ENCODE assay signal across 3 cellular contexts in the genomic region with DNA sequence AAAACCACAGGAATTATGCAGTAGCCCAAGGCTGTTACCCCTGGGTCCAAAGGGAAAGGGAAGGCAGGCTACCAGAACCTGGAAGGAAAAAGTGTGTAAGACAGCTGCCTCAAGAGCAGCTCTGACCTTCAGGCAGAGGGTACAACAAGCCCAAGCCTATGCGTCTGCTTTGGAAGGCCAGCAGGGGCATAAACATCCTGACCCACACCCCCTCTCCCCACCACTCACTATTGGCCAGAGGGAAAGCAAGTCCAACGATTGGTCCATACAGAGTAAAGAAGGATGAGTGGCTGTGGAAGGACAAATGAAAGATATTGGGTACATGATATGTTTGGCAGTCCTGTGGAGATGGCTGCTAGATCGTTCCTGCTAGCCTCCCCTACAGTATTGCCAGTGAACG.
TF ChIP-seq lines count a peak whose summit lies in the region.

No MANE protein-coding gene starts in this region.

TF ChIP-seq in A549, 52 proteins besides CTCF, POLR2A, EP300 and RAD21:
- TF ChIP-seq HOXA7 (CRISPR knock-in tag; IDR thresholded peaks at IDR 0.05) (no peak), MAZ (IDR thresholded peaks at IDR 0.05; ENCODE audit: borderline replicate concordance, low read depth, low read length) (no peak), HEYL (CRISPR knock-in tag; IDR thresholded peaks at IDR 0.05) (no peak), JUNB (IDR thresholded peaks at IDR 0.05) (no peak), CHD2 (IDR thresholded peaks at IDR 0.05; ENCODE audit: low read length, partially characterized antibody) (no peak), KDM5A (IDR thresholded peaks at IDR 0.05) (no peak), CBX8 (IDR thresholded peaks at IDR 0.05) (no peak), HOXB13 (CRISPR knock-in tag; IDR thresholded peaks at IDR 0.05; ENCODE audit: low read depth) (no peak), MAFK (IDR thresholded peaks at IDR 0.05; ENCODE audit: partially characterized antibody) (no peak), RCOR1 (IDR thresholded peaks at IDR 0.05; ENCODE audit: low read depth, low read length) (no peak), NR3C1 (IDR thresholded peaks at IDR 0.05) (no peak), FOXS1 (CRISPR knock-in tag; IDR thresholded peaks at IDR 0.05) (no peak), FOSL2 (IDR thresholded peaks at IDR 0.05) (no peak), FOSL2 (CRISPR knock-in tag; IDR thresholded peaks at IDR 0.05) (no peak), ZC3H11A (IDR thresholded peaks at IDR 0.05) (no peak), ZFP36 (IDR thresholded peaks at IDR 0.05; ENCODE audit: borderline replicate concordance, partially characterized antibody) (no peak)
- TF ChIP-seq, protein P1, sequence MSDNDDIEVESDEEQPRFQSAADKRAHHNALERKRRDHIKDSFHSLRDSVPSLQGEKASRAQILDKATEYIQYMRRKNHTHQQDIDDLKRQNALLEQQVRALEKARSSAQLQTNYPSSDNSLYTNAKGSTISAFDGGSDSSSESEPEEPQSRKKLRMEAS (IDR thresholded peaks at IDR 0.05): no peak
- TF ChIP-seq, protein P2, sequence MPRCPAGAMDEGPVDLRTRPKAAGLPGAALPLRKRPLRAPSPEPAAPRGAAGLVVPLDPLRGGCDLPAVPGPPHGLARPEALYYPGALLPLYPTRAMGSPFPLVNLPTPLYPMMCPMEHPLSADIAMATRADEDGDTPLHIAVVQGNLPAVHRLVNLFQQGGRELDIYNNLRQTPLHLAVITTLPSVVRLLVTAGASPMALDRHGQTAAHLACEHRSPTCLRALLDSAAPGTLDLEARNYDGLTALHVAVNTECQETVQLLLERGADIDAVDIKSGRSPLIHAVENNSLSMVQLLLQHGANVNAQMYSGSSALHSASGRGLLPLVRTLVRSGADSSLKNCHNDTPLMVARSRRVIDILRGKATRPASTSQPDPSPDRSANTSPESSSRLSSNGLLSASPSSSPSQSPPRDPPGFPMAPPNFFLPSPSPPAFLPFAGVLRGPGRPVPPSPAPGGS (IDR thresholded peaks at IDR 0.05): no peak
- TF ChIP-seq, protein P3, sequence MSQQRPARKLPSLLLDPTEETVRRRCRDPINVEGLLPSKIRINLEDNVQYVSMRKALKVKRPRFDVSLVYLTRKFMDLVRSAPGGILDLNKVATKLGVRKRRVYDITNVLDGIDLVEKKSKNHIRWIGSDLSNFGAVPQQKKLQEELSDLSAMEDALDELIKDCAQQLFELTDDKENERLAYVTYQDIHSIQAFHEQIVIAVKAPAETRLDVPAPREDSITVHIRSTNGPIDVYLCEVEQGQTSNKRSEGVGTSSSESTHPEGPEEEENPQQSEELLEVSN (IDR thresholded peaks at IDR 0.05; ENCODE audit: borderline replicate concordance, low read depth): no peak
TF ChIP-seq in A549: peak in this region for 0.

TF ChIP-seq in HCT116, 20 proteins besides CTCF, POLR2A, EP300 and RAD21:
- no peak for TF ChIP-seq JUND (IDR thresholded peaks at IDR 0.05)
- TF ChIP-seq EZH2 (IDR thresholded peaks at IDR 0.05): no peak
- no peak for TF ChIP-seq EGR1 (IDR thresholded peaks at IDR 0.05; ENCODE audit: low read depth)
- TF ChIP-seq, protein P4, sequence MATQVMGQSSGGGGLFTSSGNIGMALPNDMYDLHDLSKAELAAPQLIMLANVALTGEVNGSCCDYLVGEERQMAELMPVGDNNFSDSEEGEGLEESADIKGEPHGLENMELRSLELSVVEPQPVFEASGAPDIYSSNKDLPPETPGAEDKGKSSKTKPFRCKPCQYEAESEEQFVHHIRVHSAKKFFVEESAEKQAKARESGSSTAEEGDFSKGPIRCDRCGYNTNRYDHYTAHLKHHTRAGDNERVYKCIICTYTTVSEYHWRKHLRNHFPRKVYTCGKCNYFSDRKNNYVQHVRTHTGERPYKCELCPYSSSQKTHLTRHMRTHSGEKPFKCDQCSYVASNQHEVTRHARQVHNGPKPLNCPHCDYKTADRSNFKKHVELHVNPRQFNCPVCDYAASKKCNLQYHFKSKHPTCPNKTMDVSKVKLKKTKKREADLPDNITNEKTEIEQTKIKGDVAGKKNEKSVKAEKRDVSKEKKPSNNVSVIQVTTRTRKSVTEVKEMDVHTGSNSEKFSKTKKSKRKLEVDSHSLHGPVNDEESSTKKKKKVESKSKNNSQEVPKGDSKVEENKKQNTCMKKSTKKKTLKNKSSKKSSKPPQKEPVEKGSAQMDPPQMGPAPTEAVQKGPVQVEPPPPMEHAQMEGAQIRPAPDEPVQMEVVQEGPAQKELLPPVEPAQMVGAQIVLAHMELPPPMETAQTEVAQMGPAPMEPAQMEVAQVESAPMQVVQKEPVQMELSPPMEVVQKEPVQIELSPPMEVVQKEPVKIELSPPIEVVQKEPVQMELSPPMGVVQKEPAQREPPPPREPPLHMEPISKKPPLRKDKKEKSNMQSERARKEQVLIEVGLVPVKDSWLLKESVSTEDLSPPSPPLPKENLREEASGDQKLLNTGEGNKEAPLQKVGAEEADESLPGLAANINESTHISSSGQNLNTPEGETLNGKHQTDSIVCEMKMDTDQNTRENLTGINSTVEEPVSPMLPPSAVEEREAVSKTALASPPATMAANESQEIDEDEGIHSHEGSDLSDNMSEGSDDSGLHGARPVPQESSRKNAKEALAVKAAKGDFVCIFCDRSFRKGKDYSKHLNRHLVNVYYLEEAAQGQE (IDR thresholded peaks at IDR 0.05; ENCODE audit: low read depth): no peak
- no peak for TF ChIP-seq CEBPB (IDR thresholded peaks at IDR 0.05; ENCODE audit: low read depth)
- no peak for TF ChIP-seq ELF1 (IDR thresholded peaks at IDR 0.05; ENCODE audit: borderline replicate concordance, low read depth)
- TF ChIP-seq CBX3 (IDR thresholded peaks at IDR 0.05; ENCODE audit: low read depth): no peak
TF ChIP-seq in HCT116: peak in this region for 0.

TF ChIP-seq in H1, 55 proteins besides CTCF, POLR2A, EP300 and RAD21:
- TF ChIP-seq YY1 (IDR thresholded peaks at IDR 0.05; ENCODE audit: low read depth, low read length): no peak
